ENCODE assay signal across 18 cellular contexts in genomic region chr4:4227510-4228355, GRCh38. TPM values are rescaled to one million over a fixed set of nuclear protein-coding genes. Genes with fewer than 3 reads are reported as not detected.
DNase-seq lines count a peak whose midpoint lies in the region; ATAC-seq, FAIRE-seq and TF ChIP-seq lines count a peak whose summit lies in the region.
"Had no signal": no experiment of that assay in that cellular context is flagged by ENCODE, and none has a peak within 500 bp of the region (broad histone marks: within the 10 kb centered on the region; RNA-seq: fewer than 3 reads in every experiment).

No MANE protein-coding gene starts in this region.

- ATAC-seq in HepG2 (no peak), right lobe of liver (no peak), HG03097 (IDR thresholded peaks at IDR 0.05; ENCODE audit: low FRiP score, unreplicated experiment) (no peak)

- DNase-seq in HepG2 (ENCODE audit: low spot score) (no peak), right lobe of liver (no peak), tibial nerve (ENCODE audit: low spot score in 2 of 2) (no peak)
- no peak for DNase-seq in activated CD4-positive, alpha-beta T cell treated with anti-CD3 and anti-CD28 coated beads for 48 hours
- DNase-seq: KBM-7, NCI-H1092, NCI-H2107, NCI-H226, NCI-H526 treated with DMSO at 0.1 percent for 48 hours, RPMI8226 had no signal

- CTCF ChIA-PET in HepG2 (lab: Yijun Ruan, JAX; ENCODE audit: low intra/inter-chr PET ratio, low total read pairs): no interaction called here

- H3K36me3 Mint-ChIP-seq in brain: peaks cover 5% of the 10 kb centered on the region

- H3K27me3 ChIP-seq in HepG2 (ENCODE audit: control insufficient read depth in 1 of 2, insufficient read depth in 2 of 2, low read length in 2 of 2) (peaks cover 8 to 32% of the 10 kb centered on the region in 2 experiments; a peak in 4 of 5 replicates), right lobe of liver (no peaks in the 10 kb centered on the region), iPS-15b (ENCODE audit: control insufficient read depth, insufficient read depth, low read length) (peaks cover 65% of the 10 kb centered on the region), tibial nerve (peaks cover 0 to 60% of the 10 kb centered on the region in 2 donors)

- POLR2A ChIA-PET in HepG2 (lab: Yijun Ruan, JAX): no interaction called here

- no peak for FAIRE-seq in HepG2 (lab: Jason Lieb, UNC)
- FAIRE-seq: GM12891 had no signal

- WGBS in HepG2 (ENCODE audit: low lambda C conversion rate): 35% methylated on average over 20 of the region's 51 CpGs
- 10% methylated on average over 12 of the region's 51 CpGs for WGBS in right lobe of liver (ENCODE audit: insufficient coverage, low coverage, low lambda C conversion rate, missing lambda C conversion rate)
- 7 to 20% methylated on average over 12 to 35 of the region's 51 CpGs for WGBS in tibial nerve, 2 donors

- no peak overlapping the region for H3K27ac Mint-ChIP-seq in brain

- peaks cover 80% of the 10 kb centered on the region for H3K27me3 Mint-ChIP-seq in brain

- H3K9me3 ChIP-seq in HepG2 (ENCODE audit: low read length) (no peaks in the 10 kb centered on the region), right lobe of liver (no peaks in the 10 kb centered on the region), iPS-15b (ENCODE audit: control insufficient read depth, insufficient read depth, low read length) (no peaks in the 10 kb centered on the region), tibial nerve (peaks cover 0 to 6% (median 0%) of the 10 kb centered on the region in 4 donors)

- TF ChIP-seq EP300 in HepG2 (IDR thresholded peaks at IDR 0.05; ENCODE audit: low read depth in 2 of 2, low read length in 2 of 2) (no peak), HepG2 (CRISPR knock-in tag; IDR thresholded peaks at IDR 0.05; ENCODE audit: borderline replicate concordance) (no peak), tibial nerve (IDR thresholded peaks at IDR 0.05) (no peak)

- H3K4me1 ChIP-seq in HepG2 (ENCODE audit: insufficient read depth, low read length) (no peaks in the 10 kb centered on the region), right lobe of liver (no peaks in the 10 kb centered on the region), iPS-15b (ENCODE audit: control insufficient read depth, insufficient read depth, low read length) (peaks cover 3% of the 10 kb centered on the region), tibial nerve (peaks cover 0 to 4% (median 0%) of the 10 kb centered on the region in 4 donors)

- H3K4me2 ChIP-seq in HepG2 (ENCODE audit: low read depth, low read length): peak overlapping the region; percentile 24

- TF ChIP-seq CTCF in HepG2 (CRISPR knock-in tag; IDR thresholded peaks at IDR 0.05) (no peak), right lobe of liver (IDR thresholded peaks at IDR 0.05) (no peak), brain (conservative IDR thresholded peaks at IDR 0.05) (no peak), tibial nerve (IDR thresholded peaks at IDR 0.05) (no peak)

- peaks cover 12% of the 10 kb centered on the region for H3K4me1 Mint-ChIP-seq in brain

- H4K20me1 ChIP-seq in HepG2 (ENCODE audit: insufficient read depth, low read length): no peaks in the 10 kb centered on the region

- no TSS peak for BruUV-seq in HepG2 (replicated peaks; lab: Mats Ljungman, UMichigan)

- H3K4me3 ChIP-seq in HepG2 (replicated peaks in 1 of 3; ENCODE audit: insufficient read depth in 1 of 3, low read depth in 2 of 3, low read length in 3 of 3) (peak overlapping the region in 1 of 3 experiments; percentile 12; a peak in 1 of 6 replicates), right lobe of liver (no peak overlapping the region), iPS-15b (ENCODE audit: low read depth, low read length) (peak overlapping the region; percentile 30), tibial nerve (no peak overlapping the region)

- H3K4me3 Mint-ChIP-seq in brain: peak overlapping the region in 3 of 5 experiments; percentile 36 to 58 (median 37)

- TF ChIP-seq RAD21 in HepG2 (CRISPR knock-in tag; IDR thresholded peaks at IDR 0.05): no peak

- H3K79me2 ChIP-seq in HepG2 (ENCODE audit: insufficient read depth, low read length): no peaks in the 10 kb centered on the region

- intact Hi-C loops in HepG2 (cut with micrococcal nuclease; ENCODE audit: unreplicated experiment) (no loop called here), right lobe of liver (cut with DNase I) (no loop called here)

- H2AFZ ChIP-seq in HepG2 (ENCODE audit: low read length): no peak overlapping the region

- H3K36me3 ChIP-seq in HepG2 (replicated peaks in 1 of 2; ENCODE audit: control insufficient read depth in 1 of 2, insufficient read depth in 2 of 2, low read length in 2 of 2) (no peaks in the 10 kb centered on the region), right lobe of liver (no peaks in the 10 kb centered on the region), iPS-15b (ENCODE audit: control insufficient read depth, insufficient read depth, low read length) (no peaks in the 10 kb centered on the region), tibial nerve (no peaks in the 10 kb centered on the region)

- no peak overlapping the region for H3K9ac ChIP-seq in HepG2 (ENCODE audit: insufficient read depth, low read depth, low read length)
- H3K9ac ChIP-seq in iPS-15b (ENCODE audit: low read depth, low read length): no peak overlapping the region

- H3K9me3 Mint-ChIP-seq in brain: peaks cover 4 to 19% (median 12%) of the 10 kb centered on the region in 5 experiments

- in situ Hi-C loops in HepG2 (cut with HindIII; ENCODE audit: extremely low pct_ligation_motif_present, low pct_unique_long_range_greater_than_20kb): no loop called here

- H3K27ac ChIP-seq in HepG2 (ENCODE audit: extremely low read length, insufficient read depth, low read length) (no peak overlapping the region), right lobe of liver (no peak overlapping the region), tibial nerve (no peak overlapping the region)

- no peak for TF ChIP-seq POLR2A in HepG2 (IDR thresholded peaks at IDR 0.05; ENCODE audit: insufficient read depth in 1 of 2, low read depth in 2 of 2, low read length in 2 of 2)
- TF ChIP-seq POLR2A in right lobe of liver (IDR thresholded peaks at IDR 0.05): no peak
- TF ChIP-seq POLR2A in tibial nerve (IDR thresholded peaks at IDR 0.05): no peak

TF ChIP-seq in HepG2, 621 proteins besides CTCF, POLR2A, EP300 and RAD21 (continues in another document):
- no peak for TF ChIP-seq ZNF616 (CRISPR knock-in tag; IDR thresholded peaks at IDR 0.05; ENCODE audit: low read depth)

RNA-seq across cellular contexts. Expression of gene OTOP1, which starts 1.0 kb away (rescaled TPM):
- total RNA-seq in HepG2 (2016; rRNA removed; fragmentation: Illumina TruSeq; extraction: Trizol) (not detected in 2 replicates), right lobe of liver (not detected), tibial nerve (not detected)
- not detected in 2 replicates for total RNA-seq in HepG2 (2016; cell fraction: cytosol; rRNA removed; fragmentation: Illumina TruSeq; extraction: Trizol; ENCODE audit: low read depth)
- total RNA-seq in HepG2 (2016; cell fraction: insoluble cytoplasmic fraction; rRNA removed; fragmentation: Illumina TruSeq; extraction: Trizol): not detected in 2 replicates
- total RNA-seq in HepG2 (2016; cell fraction: membrane; rRNA removed; fragmentation: Illumina TruSeq; extraction: Trizol): not detected in 2 replicates
- not detected in 2 replicates for total RNA-seq in HepG2 (2016; cell fraction: nucleus; rRNA removed; fragmentation: Illumina TruSeq; extraction: Trizol)
- polyA plus RNA-seq in HepG2 (2011; rRNA removed) (not detected in 2 replicates), brain (ENCODE audit: insufficient read depth, low read depth, low replicate concordance) (not detected)
- polyA plus RNA-seq in HepG2 (2011; cell fraction: cytosol; rRNA removed): not detected in 2 replicates
- polyA plus RNA-seq in HepG2 (2011; cell fraction: nucleus; rRNA removed): not detected in 2 replicates
- not detected in 2 replicates for polyA plus RNA-seq in HepG2 (2012)
- not detected in 2 replicates for polyA plus RNA-seq in HepG2 (2016; cell fraction: cytosol; fragmentation: Illumina TruSeq; extraction: Trizol; ENCODE audit: low read depth)
- not detected in 2 replicates for polyA plus RNA-seq in HepG2 (2016; cell fraction: insoluble cytoplasmic fraction; fragmentation: Illumina TruSeq; extraction: Trizol; ENCODE audit: low read depth)
- not detected in 2 replicates for polyA plus RNA-seq in HepG2 (2016; cell fraction: membrane; fragmentation: Illumina TruSeq; extraction: Trizol; ENCODE audit: low read depth)
- polyA plus RNA-seq in HepG2 (2016; cell fraction: nucleus; fragmentation: Illumina TruSeq; extraction: Trizol; ENCODE audit: insufficient read depth, low read depth): not detected in 2 replicates
- polyA minus RNA-seq in HepG2 (2011; rRNA and poly(A)+ RNA removed; ENCODE audit: low replicate concordance): not detected in 2 replicates
- polyA minus RNA-seq in HepG2 (2011; cell fraction: cytosol; rRNA and poly(A)+ RNA removed): not detected in 2 replicates
- not detected in 2 replicates for polyA minus RNA-seq in HepG2 (2011; cell fraction: nucleus; rRNA and poly(A)+ RNA removed)
- total RNA-seq: A673, G401, HT-29, OCI-LY7 had no signal

RNA-seq across cellular contexts. Expression of gene TMEM128, which starts 20.3 kb away (rescaled TPM):
- total RNA-seq in HepG2 (2016; rRNA removed; fragmentation: Illumina TruSeq; extraction: Trizol) (17.2 and 19.4 TPM in 2 replicates), right lobe of liver (1 to 10 TPM; 4.8 to 7.6 (median 6.1) TPM), tibial nerve (10 to 100 TPM; 13.3 to 36.5 (median 23.8) TPM)
- 9.8 and 10.1 TPM in 2 replicates for total RNA-seq in HepG2 (2016; cell fraction: cytosol; rRNA removed; fragmentation: Illumina TruSeq; extraction: Trizol; ENCODE audit: low read depth)
- total RNA-seq in HepG2 (2016; cell fraction: insoluble cytoplasmic fraction; rRNA removed; fragmentation: Illumina TruSeq; extraction: Trizol): 16.7 and 18.6 TPM in 2 replicates
- total RNA-seq in HepG2 (2016; cell fraction: membrane; rRNA removed; fragmentation: Illumina TruSeq; extraction: Trizol): 15.0 and 15.4 TPM in 2 replicates
- 13.7 and 15.4 TPM in 2 replicates for total RNA-seq in HepG2 (2016; cell fraction: nucleus; rRNA removed; fragmentation: Illumina TruSeq; extraction: Trizol)
- polyA plus RNA-seq in HepG2 (2011; rRNA removed) (21.4 and 27.9 TPM in 2 replicates), brain (ENCODE audit: insufficient read depth, low read depth, low replicate concordance) (23.0 TPM)
- polyA plus RNA-seq in HepG2 (2011; cell fraction: cytosol; rRNA removed): 18.0 and 29.0 TPM in 2 replicates
- polyA plus RNA-seq in HepG2 (2011; cell fraction: nucleus; rRNA removed): 4.7 and 7.0 TPM in 2 replicates
- 17.8 and 20.1 TPM in 2 replicates for polyA plus RNA-seq in HepG2 (2012)
- 6.2 and 7.0 TPM in 2 replicates for polyA plus RNA-seq in HepG2 (2016; cell fraction: cytosol; fragmentation: Illumina TruSeq; extraction: Trizol; ENCODE audit: low read depth)
- 18.8 and 21.9 TPM in 2 replicates for polyA plus RNA-seq in HepG2 (2016; cell fraction: insoluble cytoplasmic fraction; fragmentation: Illumina TruSeq; extraction: Trizol; ENCODE audit: low read depth)
- polyA plus RNA-seq in HepG2 (2016; cell fraction: membrane; fragmentation: Illumina TruSeq; extraction: Trizol; ENCODE audit: low read depth): 13.4 and 15.1 TPM in 2 replicates
- polyA plus RNA-seq in HepG2 (2016; cell fraction: nucleus; fragmentation: Illumina TruSeq; extraction: Trizol; ENCODE audit: insufficient read depth, low read depth): 26.7 and 32.3 TPM in 2 replicates
- 2.7 and 11.0 TPM in 2 replicates for polyA minus RNA-seq in HepG2 (2011; rRNA and poly(A)+ RNA removed; ENCODE audit: low replicate concordance)
- polyA minus RNA-seq in HepG2 (2011; cell fraction: cytosol; rRNA and poly(A)+ RNA removed): 9.2 and 9.3 TPM in 2 replicates
- 7.1 and 8.7 TPM in 2 replicates for polyA minus RNA-seq in HepG2 (2011; cell fraction: nucleus; rRNA and poly(A)+ RNA removed)
